8 cellular contexts compared by ENCODE assay signal in genomic region chr5:16464664-16465543, GRCh38. TPM values are rescaled to one million over a fixed set of nuclear protein-coding genes. Genes with fewer than 3 reads are reported as not detected.
DNase-seq lines count a peak whose midpoint lies in the region; ATAC-seq, FAIRE-seq and TF ChIP-seq lines count a peak whose summit lies in the region.

No MANE protein-coding gene starts in this region.

- ATAC-seq in GM21390 (IDR thresholded peaks at IDR 0.05; ENCODE audit: unreplicated experiment) (no peak), HG03342 (IDR thresholded peaks at IDR 0.05; ENCODE audit: unreplicated experiment) (no peak)

- H2AFZ ChIP-seq in PC-9: peak overlapping the region; percentile 97

- CTCF ChIA-PET in PC-9 (lab: Charles Lee): interaction anchor here (0.6 kb wide), 1 partner anchor 9 kb away, joined by 3 read pairs; no protein-coding TSS in a partner anchor

- TF ChIP-seq CTCF in PC-9 (conservative IDR thresholded peaks at IDR 0.05): no peak

- H3K4me3 ChIP-seq in PC-9: peak overlapping the region; percentile 93
- peak overlapping the region; percentile 91 for H3K4me3 ChIP-seq in effector memory CD4-positive, alpha-beta T cell (ENCODE audit: insufficient read depth, low read depth, low read length, poor library complexity, severe bottlenecking)
- H3K4me3 ChIP-seq in mucosa of rectum (ENCODE audit: low read length in 2 of 2): peak overlapping the region; percentile 79 to 98

- H3K4me2 ChIP-seq in PC-9: peak overlapping the region; percentile 93

- H3K36me3 ChIP-seq in PC-9 (ENCODE audit: low read depth) (peaks cover 33% of the 10 kb centered on the region), mucosa of rectum (ENCODE audit: control insufficient read depth in 2 of 2, insufficient read depth in 2 of 2, low read length in 2 of 2) (peaks cover 25 to 31% of the 10 kb centered on the region in 2 donors)
- H3K36me3 ChIP-seq in effector memory CD4-positive, alpha-beta T cell (ENCODE audit: control insufficient read depth, insufficient read depth, low read length): peaks cover 25% of the 10 kb centered on the region

- POLR2A ChIA-PET in PC-9 (lab: Charles Lee; ENCODE audit: unreplicated experiment): interaction anchor here (0.6 kb wide), 1 partner anchor 80 kb away, joined by 3 read pairs; no protein-coding TSS in a partner anchor

- H3F3A ChIP-seq in PC-9 (ENCODE audit: insufficient read depth, low read depth): peaks cover 8% of the 10 kb centered on the region

- TSS peak; percentile 44 for BruUV-seq in PC-9 (replicated peaks; lab: Mats Ljungman, UMichigan)

- H3K9me2 ChIP-seq in PC-9 (ENCODE audit: insufficient read depth): no peaks in the 10 kb centered on the region

- no peak for TF ChIP-seq POLR2A in GM12892 (IDR thresholded peaks at IDR 0.05; ENCODE audit: low read depth, low read length)

- peaks cover 67% of the 10 kb centered on the region for H3K79me2 ChIP-seq in PC-9 (ENCODE audit: low read depth)

- intact Hi-C loops in PC-9 (cut with micrococcal nuclease; ENCODE audit: unreplicated experiment): loop anchor here (1.0 to 5.0 kb wide), 2 partner anchors 87 to 737 kb away; no protein-coding TSS in a partner anchor

- H3K9me3 ChIP-seq in PC-9 (ENCODE audit: insufficient read depth, low read depth): no peaks in the 10 kb centered on the region
- H3K9me3 ChIP-seq in effector memory CD4-positive, alpha-beta T cell (ENCODE audit: control insufficient read depth, low read length): no peaks in the 10 kb centered on the region
- H3K9me3 ChIP-seq in mucosa of rectum (ENCODE audit: control insufficient read depth in 2 of 2, low read length in 2 of 2): no peaks in the 10 kb centered on the region

- peak overlapping the region; percentile 89 to 95 for H3K9ac ChIP-seq in mucosa of rectum (ENCODE audit: low read depth in 1 of 2, low read length in 2 of 2)

- H3K4me1 ChIP-seq in PC-9 (replicated peaks; ENCODE audit: insufficient read depth) (peaks cover 36% of the 10 kb centered on the region), mucosa of rectum (ENCODE audit: control insufficient read depth in 2 of 2, insufficient read depth in 2 of 2, low read length in 2 of 2) (peaks cover 39 to 40% of the 10 kb centered on the region in 2 donors)
- peaks cover 35% of the 10 kb centered on the region for H3K4me1 ChIP-seq in effector memory CD4-positive, alpha-beta T cell (ENCODE audit: control insufficient read depth, insufficient read depth, low read length, poor library complexity, severe bottlenecking)

- no peaks in the 10 kb centered on the region for H3K27me3 ChIP-seq in PC-9 (ENCODE audit: insufficient read depth, low read depth)
- H3K27me3 ChIP-seq in effector memory CD4-positive, alpha-beta T cell (replicated peaks; ENCODE audit: control insufficient read depth, insufficient read depth, low read length, poor library complexity, severe bottlenecking): no peaks in the 10 kb centered on the region
- no peaks in the 10 kb centered on the region for H3K27me3 ChIP-seq in mucosa of rectum (ENCODE audit: control insufficient read depth in 2 of 2, insufficient read depth in 2 of 2, low read length in 2 of 2)

- peaks cover 21% of the 10 kb centered on the region for H4K20me1 ChIP-seq in PC-9 (ENCODE audit: insufficient read depth)

- FAIRE-seq in GM12892 (lab: Jason Lieb, UNC): peak; percentile 27

- DNase-seq in GM12892 (ENCODE audit: insufficient read length): no peak
- no peak for DNase-seq in PC-9
- DNase-seq in effector memory CD4-positive, alpha-beta T cell: no peak
- DNase-seq in NCI-H2107 (lab: John Stamatoyannopoulos, UW): no peak
- DNase-seq in HPDE6-E6E7 (ENCODE audit: extremely low spot score): no peak

- H3K27ac ChIP-seq in PC-9 (no peak overlapping the region), mucosa of rectum (ENCODE audit: low read depth in 2 of 2, low read length in 2 of 2) (peak overlapping the region; percentile 87 to 88)
- peak overlapping the region; percentile 80 for H3K27ac ChIP-seq in effector memory CD4-positive, alpha-beta T cell (ENCODE audit: insufficient read depth, low read length, poor library complexity, severe bottlenecking)

RNA-seq across cellular contexts. Expression of gene ZNF622, which starts 0.7 kb away (rescaled TPM):
- 16.8 TPM for polyA plus RNA-seq in GM12892 (2012; ENCODE audit: missing spikeins)
- total RNA-seq in PC-9 (2021): 54.4 and 73.5 TPM in 2 replicates
